ENCODE assay signal across 9 cellular contexts in the genomic region with DNA sequence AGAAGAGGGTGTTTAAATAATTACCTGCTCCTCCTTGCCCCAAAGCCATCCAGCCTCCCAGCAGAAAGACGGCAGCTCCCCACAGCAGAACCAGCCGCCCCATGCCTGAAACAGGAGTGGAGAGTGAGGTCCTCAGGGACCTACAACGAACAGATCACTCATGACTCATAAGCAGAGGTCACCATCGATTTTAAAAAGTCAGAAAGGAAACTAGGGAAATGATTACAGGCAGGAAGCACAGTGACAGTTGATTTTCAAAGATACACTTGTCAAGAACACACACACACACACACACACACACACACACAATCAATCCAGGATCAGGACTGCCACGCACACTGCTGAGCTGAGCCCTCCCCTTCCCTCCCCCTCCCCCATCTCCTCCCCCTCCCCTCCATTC. TPM values are rescaled to one million over a fixed set of nuclear protein-coding genes. Genes with fewer than 3 reads are reported as not detected.
DNase-seq lines count a peak whose midpoint lies in the region; ATAC-seq and TF ChIP-seq lines count a peak whose summit lies in the region.
"Had no signal": no experiment of that assay in that cellular context is flagged by ENCODE, and none has a peak within 500 bp of the region (broad histone marks: within the 10 kb centered on the region; RNA-seq: fewer than 3 reads in every experiment).

CRLF2 (minus strand) TSS at position 118 of the 400 bp plus-strand sequence; CDS start at position 103, 15 bp downstream.

- H3K36me3 ChIP-seq in PC-9 (ENCODE audit: low read depth): no peaks in the 10 kb centered on the region

- peak within 1 kb of the TSS; percentile 59 for H3K27ac ChIP-seq in PC-9

- intact Hi-C loops in PC-9 (cut with micrococcal nuclease; ENCODE audit: unreplicated experiment): no loop called here

- H4K20me1 ChIP-seq in PC-9 (ENCODE audit: insufficient read depth): no peaks in the 10 kb centered on the region

- peak within 1 kb of the TSS; percentile 18; the same call in 1 of the 2 replicates for H3K4me3 ChIP-seq in PC-9

- no TSS peak for BruUV-seq in PC-9 (replicated peaks; lab: Mats Ljungman, UMichigan)

- peak within 1 kb of the TSS; percentile 44 for H3K4me2 ChIP-seq in PC-9

- in situ Hi-C loops in GM13976 (cut with MboI; ENCODE audit: low sequenced_read_pairs, unreplicated experiment): no loop called here

- no peaks in the 10 kb centered on the region for H3K9me3 ChIP-seq in PC-9 (ENCODE audit: insufficient read depth, low read depth)

- H3F3A ChIP-seq in PC-9 (ENCODE audit: insufficient read depth, low read depth): peaks cover 24% of the 10 kb centered on the region

- H3K9me2 ChIP-seq in PC-9 (ENCODE audit: insufficient read depth): no peaks in the 10 kb centered on the region

- CTCF ChIA-PET in PC-9 (lab: Charles Lee): no interaction called here

- no peak for TF ChIP-seq CTCF in GM13976 (IDR thresholded peaks at IDR 0.05; ENCODE audit: borderline replicate concordance, control extremely low read depth, extremely low read depth, insufficient read depth, missing control alignments)
- TF ChIP-seq CTCF in PC-9 (conservative IDR thresholded peaks at IDR 0.05): no peak

- H3K27me3 ChIP-seq in PC-9 (ENCODE audit: insufficient read depth, low read depth): no peaks in the 10 kb centered on the region

- DNase-seq in GM13976 (ENCODE audit: low spot score) (peak; percentile 75), PC-9 (peak; percentile 37 to 91), mesenteric fat pad (ENCODE audit: low spot score) (peak; percentile 8), LoVo (ENCODE audit: low spot score) (no peak), DMS153 (lab: John Stamatoyannopoulos, UW) (no peak), KG1 (lab: John Stamatoyannopoulos, UW) (no peak)

- H2AFZ ChIP-seq in PC-9: no peak within 1 kb of the TSS

- POLR2A ChIA-PET in PC-9 (lab: Charles Lee; ENCODE audit: unreplicated experiment): no interaction called here

- ATAC-seq in HG02642 (IDR thresholded peaks at IDR 0.05; ENCODE audit: poor library complexity, unreplicated experiment) (peak; percentile 50), HG03469 (IDR thresholded peaks at IDR 0.05; ENCODE audit: unreplicated experiment) (no peak)

- H3K4me1 ChIP-seq in PC-9 (replicated peaks; ENCODE audit: insufficient read depth): peaks cover 23% of the 10 kb centered on the region

- no peaks in the 10 kb centered on the region for H3K79me2 ChIP-seq in PC-9 (ENCODE audit: low read depth)

RNA-seq across cellular contexts. Expression of gene CRLF2, which starts in this region (rescaled TPM):
- total RNA-seq in PC-9 (2021) (0.76 and 0.78 TPM in 2 replicates), mesenteric fat pad (0.22 TPM)
- total RNA-seq: endothelial cell of umbilical vein had no signal

Comparison
In these comparisons a context has a peak if more than half of its experiments do, and no peak if none do; other contexts are left out.
1. Peak in DNase-seq, H3K4me3 ChIP-seq, H3K27ac ChIP-seq and H3K4me2 ChIP-seq in PC-9; RNA of the gene not detected or under 1 TPM.
2. Peak in DNase-seq in mesenteric fat pad; RNA of the gene not detected or under 1 TPM.